In genomic region chr1:8970870-8971337, GRCh38 we compare ENCODE assay signal across 15 cellular contexts. TPM values are rescaled to one million over a fixed set of nuclear protein-coding genes. Genes with fewer than 3 reads are reported as not detected.
DNase-seq lines count a peak whose midpoint lies in the region; ATAC-seq lines count a peak whose summit lies in the region.
"Had no signal": no experiment of that assay in that cellular context is flagged by ENCODE, and none has a peak within 500 bp of the region (broad histone marks: within the 10 kb centered on the region; RNA-seq: fewer than 3 reads in every experiment).

No MANE protein-coding gene starts in this region.

- H3K4me1 ChIP-seq in CD4-positive, alpha-beta memory T cell (ENCODE audit: insufficient read depth, low read length) = peaks cover 31% of the 10 kb centered on the region
- H3K4me1 ChIP-seq in effector memory CD4-positive, alpha-beta T cell (ENCODE audit: control insufficient read depth, insufficient read depth, low read length, poor library complexity, severe bottlenecking) = peaks cover 7% of the 10 kb centered on the region

- intact Hi-C loops in CD4-positive, alpha-beta memory T cell (cut with micrococcal nuclease) = loop anchor here (2.0 to 5.0 kb wide), 2 partner anchors 18 to 54 kb away; no protein-coding TSS in a partner anchor

- H3K4me3 Mint-ChIP-seq in CD4-positive, alpha-beta memory T cell = peak overlapping the region; percentile 83 to 96 (median 92)

- CTCF ChIA-PET in CD4-positive, alpha-beta memory T cell (lab: Charles Lee; ENCODE audit: partially characterized antibody) = interaction anchor here (0.7 to 3.5 kb wide), 9 partner anchors 8 to 91 kb away, joined by 3 to 38 read pairs (median 4); no protein-coding TSS in a partner anchor

- H3K9me3 ChIP-seq in CD4-positive, alpha-beta memory T cell (ENCODE audit: control insufficient read depth in 1 of 2, low read length in 2 of 2) = no peaks in the 10 kb centered on the region
- H3K9me3 ChIP-seq in effector memory CD4-positive, alpha-beta T cell (ENCODE audit: control insufficient read depth, low read length) = no peaks in the 10 kb centered on the region

- POLR2A ChIA-PET in CD4-positive, alpha-beta memory T cell (lab: Charles Lee; ENCODE audit: partially characterized antibody) = interaction anchor here (0.7 to 1.8 kb wide), 5 partner anchors 13 to 92 kb away, joined by 4 to 9 read pairs (median 7); partner anchors contain the start of gene ENO1

- H3K27me3 ChIP-seq in CD4-positive, alpha-beta memory T cell (ENCODE audit: insufficient read depth, low read length) = no peaks in the 10 kb centered on the region
- H3K27me3 ChIP-seq in effector memory CD4-positive, alpha-beta T cell (replicated peaks; ENCODE audit: control insufficient read depth, insufficient read depth, low read length, poor library complexity, severe bottlenecking) = no peaks in the 10 kb centered on the region

- peak overlapping the region; percentile 73 to 97 (median 93) for H3K27ac Mint-ChIP-seq in CD4-positive, alpha-beta memory T cell

- peaks cover 0 to 2% (median 0%) of the 10 kb centered on the region in 8 donors for H3K9me3 Mint-ChIP-seq in CD4-positive, alpha-beta memory T cell

- DNase-seq in CD4-positive, alpha-beta memory T cell = peak; percentile 59 to 74 (median 66)
- peak; percentile 51 for DNase-seq in UCSD-AML1 (lab: John Stamatoyannopoulos, UW; ENCODE audit: unreplicated experiment)
- peak in 1 of 3 donors; percentile 8 for DNase-seq in effector memory CD4-positive, alpha-beta T cell
- no peak for DNase-seq in NCI-H510A treated with DMSO at 0.1 percent for 48 hours (lab: John Stamatoyannopoulos, UW)
- DNase-seq in NCI-H774 (lab: John Stamatoyannopoulos, UW) = no peak
- no peak for DNase-seq in DMS53 (lab: John Stamatoyannopoulos, UW)
- DNase-seq: C1 segment of cervical spinal cord, left colon, NCI-H146, PC-3 had no signal

- H3K36me3 Mint-ChIP-seq in CD4-positive, alpha-beta memory T cell = peaks cover 1 to 13% of the 10 kb centered on the region in 2 donors

- H3K27ac ChIP-seq in CD4-positive, alpha-beta memory T cell (ENCODE audit: low read depth, low read length) = peak overlapping the region; percentile 45
- peak overlapping the region; percentile 70 for H3K27ac ChIP-seq in effector memory CD4-positive, alpha-beta T cell (ENCODE audit: insufficient read depth, low read length, poor library complexity, severe bottlenecking)
- H3K27ac ChIP-seq: VCaP had no signal

- ATAC-seq in GM21825 (IDR thresholded peaks at IDR 0.05; ENCODE audit: unreplicated experiment) (peak; percentile 60), GM21786 (IDR thresholded peaks at IDR 0.05; ENCODE audit: unreplicated experiment) (no peak)
- ATAC-seq: left colon, PC-3 had no signal

- no peaks in the 10 kb centered on the region for H3K27me3 Mint-ChIP-seq in CD4-positive, alpha-beta memory T cell

- H3K4me1 Mint-ChIP-seq in CD4-positive, alpha-beta memory T cell = peaks cover 27 to 68% (median 39%) of the 10 kb centered on the region in 4 donors

- H3K36me3 ChIP-seq in CD4-positive, alpha-beta memory T cell (ENCODE audit: insufficient read depth, low read length) = no peaks in the 10 kb centered on the region
- H3K36me3 ChIP-seq in effector memory CD4-positive, alpha-beta T cell (ENCODE audit: control insufficient read depth, insufficient read depth, low read length) = no peaks in the 10 kb centered on the region

- peak overlapping the region; percentile 14 to 19 for H3K4me3 ChIP-seq in CD4-positive, alpha-beta memory T cell (ENCODE audit: low read length in 2 of 2)
- peak overlapping the region; percentile 68 for H3K4me3 ChIP-seq in effector memory CD4-positive, alpha-beta T cell (ENCODE audit: insufficient read depth, low read depth, low read length, poor library complexity, severe bottlenecking)

RNA-seq across cellular contexts. Expression of gene CA6, which starts 25.2 kb away (rescaled TPM):
- not detected for total RNA-seq in CD4-positive, alpha-beta memory T cell
- 1 to 10 TPM in 1 of 2 donors, under 1 TPM in 1; 0.35 to 2.5 TPM for polyA plus RNA-seq in CD4-positive, alpha-beta memory T cell
- total RNA-seq: fibroblast of lung, left colon, pulmonary artery endothelial cell had no signal
- polyA plus RNA-seq: fibroblast of lung had no signal

RNA-seq across cellular contexts. Expression of gene SLC2A7, which starts 55.3 kb away (rescaled TPM):
- total RNA-seq in CD4-positive, alpha-beta memory T cell = not detected
- not detected for polyA plus RNA-seq in CD4-positive, alpha-beta memory T cell
- total RNA-seq: fibroblast of lung, left colon, PC-3, pulmonary artery endothelial cell had no signal
- polyA plus RNA-seq: fibroblast of lung had no signal

Comparison
In these comparisons a context has a peak if more than half of its experiments do, and no peak if none do; other contexts are left out.
1. DNase-seq: peak in CD4-positive, alpha-beta memory T cell (5 of 5) and UCSD-AML1 (single experiment); none in NCI-H510A treated with DMSO at 0.1 percent for 48 hours (single experiment), NCI-H774 (single experiment) and DMS53 (single experiment).